14 cellular contexts compared by ENCODE assay signal in genomic region chr2:79935046-79935729, GRCh38.
DNase-seq lines count a peak whose midpoint lies in the region; ATAC-seq and TF ChIP-seq lines count a peak whose summit lies in the region.
"Had no signal": no experiment of that assay in that cellular context is flagged by ENCODE, and none has a peak within 500 bp of the region (broad histone marks: within the 10 kb centered on the region; RNA-seq: fewer than 3 reads in every experiment).

No MANE protein-coding gene starts in this region.

- in situ Hi-C loops in GM23248 (cut with MboI) (no loop called here), gastrocnemius medialis (cut with MboI; ENCODE audit: low sequenced_read_pairs in 4 of 4) (no loop called here)

- ATAC-seq in gastrocnemius medialis (peak; percentile 72 to 83), GM21381 (IDR thresholded peaks at IDR 0.05; ENCODE audit: unreplicated experiment) (no peak)
- ATAC-seq: T-cell had no signal

- H3K36me3 ChIP-seq in GM23248 (ENCODE audit: low read depth) (no peaks in the 10 kb centered on the region), OCI-LY3 (replicated peaks; ENCODE audit: low read depth, low read length) (no peaks in the 10 kb centered on the region), gastrocnemius medialis (no peaks in the 10 kb centered on the region)
- H3K36me3 ChIP-seq: HAP-1 had no signal

- H3K4me2 ChIP-seq in GM23248 (ENCODE audit: unreplicated experiment) (peak overlapping the region; percentile 57), OCI-LY3 (ENCODE audit: low read length) (peak overlapping the region; percentile 57)

- H3K4me1 ChIP-seq in GM23248 (ENCODE audit: insufficient read depth): 0 out of 2 replicates have a peak, but pooled peaks cover 4% of the 10 kb centered on the region
- peaks cover 8% of the 10 kb centered on the region; the same call in 1 of the 2 replicates for H3K4me1 ChIP-seq in OCI-LY3 (ENCODE audit: low read length)
- H3K4me1 ChIP-seq in gastrocnemius medialis: peaks cover 0 to 9% of the 10 kb centered on the region in 2 donors
- H3K4me1 ChIP-seq: HAP-1 had no signal

- no peaks in the 10 kb centered on the region for H3K9me2 ChIP-seq in GM23248 (ENCODE audit: insufficient read depth)

- DNase-seq in GM23248: no peak
- peak; percentile 54 for DNase-seq in foreskin melanocyte
- DNase-seq in gastrocnemius medialis: no peak
- DNase-seq in NCI-H2107 (lab: John Stamatoyannopoulos, UW): no peak
- DNase-seq in GF-D8 (lab: John Stamatoyannopoulos, UW): no peak
- DNase-seq: CD8-positive, alpha-beta memory T cell; GDM1; SIG-M5; T-cell had no signal

- 16 to 23% methylated on average over 5 of the region's 5 CpGs for WGBS in GM23248 (ENCODE audit: low coverage in 1 of 2, low lambda C conversion rate in 2 of 2, missing lambda C conversion rate in 2 of 2), 2 experiments

- TF ChIP-seq POLR2A in gastrocnemius medialis (IDR thresholded peaks at IDR 0.05): no peak

- H3K27ac ChIP-seq in GM23248 (no peak overlapping the region), OCI-LY3 (ENCODE audit: low read length) (no peak overlapping the region), gastrocnemius medialis (peak overlapping the region in 1 of 4 donors; percentile 58)
- H3K27ac ChIP-seq: C4-2B, RWPE1 had no signal

- H3K79me2 ChIP-seq in GM23248 (ENCODE audit: insufficient read depth) (no peaks in the 10 kb centered on the region), OCI-LY3 (ENCODE audit: low read length) (no peaks in the 10 kb centered on the region)

- H3F3A ChIP-seq in GM23248 (ENCODE audit: insufficient read depth): no peaks in the 10 kb centered on the region

- intact Hi-C loops in gastrocnemius medialis (cut with DNase I; ENCODE audit: low total_unique reads): no loop called here

- H4K20me1 ChIP-seq in GM23248 (ENCODE audit: insufficient read depth) (no peaks in the 10 kb centered on the region), OCI-LY3 (ENCODE audit: insufficient read depth, low read length) (no peaks in the 10 kb centered on the region)

- no peak overlapping the region for H3K9ac ChIP-seq in GM23248
- H3K9ac ChIP-seq in OCI-LY3 (ENCODE audit: low read length): no peak overlapping the region

- H3K27me3 ChIP-seq in GM23248 (replicated peaks; ENCODE audit: insufficient read depth) (no peaks in the 10 kb centered on the region), OCI-LY3 (ENCODE audit: low read depth, low read length) (peaks cover 10% of the 10 kb centered on the region; the same call in 1 of the 2 replicates), gastrocnemius medialis (no peaks in the 10 kb centered on the region)

- H3K4me3 ChIP-seq in GM23248: no peak overlapping the region
- H3K4me3 ChIP-seq in OCI-LY3 (ENCODE audit: low read length): no peak overlapping the region
- H3K4me3 ChIP-seq in gastrocnemius medialis: peak overlapping the region in 1 of 4 donors; percentile 41
- H3K4me3 ChIP-seq: HAP-1 had no signal

- no peaks in the 10 kb centered on the region for H3K9me3 ChIP-seq in GM23248 (ENCODE audit: low read depth)
- no peaks in the 10 kb centered on the region for H3K9me3 ChIP-seq in OCI-LY3 (ENCODE audit: insufficient read depth, low read length)
- no peaks in the 10 kb centered on the region for H3K9me3 ChIP-seq in gastrocnemius medialis
- H3K9me3 ChIP-seq: HAP-1 had no signal

- H2AFZ ChIP-seq in GM23248: peak overlapping the region; percentile 63; the same call in 1 of the 2 replicates
- H2AFZ ChIP-seq in OCI-LY3 (ENCODE audit: low read depth, low read length): peak overlapping the region; percentile 24

- no peak for TF ChIP-seq CTCF in OCI-LY3 (IDR thresholded peaks at IDR 0.05; ENCODE audit: low read depth, low read length)
- no peak for TF ChIP-seq CTCF in gastrocnemius medialis (IDR thresholded peaks at IDR 0.05 in 4 of 5, conservative IDR thresholded peaks at IDR 0.05 in 1 of 5)
